In the genomic region with DNA sequence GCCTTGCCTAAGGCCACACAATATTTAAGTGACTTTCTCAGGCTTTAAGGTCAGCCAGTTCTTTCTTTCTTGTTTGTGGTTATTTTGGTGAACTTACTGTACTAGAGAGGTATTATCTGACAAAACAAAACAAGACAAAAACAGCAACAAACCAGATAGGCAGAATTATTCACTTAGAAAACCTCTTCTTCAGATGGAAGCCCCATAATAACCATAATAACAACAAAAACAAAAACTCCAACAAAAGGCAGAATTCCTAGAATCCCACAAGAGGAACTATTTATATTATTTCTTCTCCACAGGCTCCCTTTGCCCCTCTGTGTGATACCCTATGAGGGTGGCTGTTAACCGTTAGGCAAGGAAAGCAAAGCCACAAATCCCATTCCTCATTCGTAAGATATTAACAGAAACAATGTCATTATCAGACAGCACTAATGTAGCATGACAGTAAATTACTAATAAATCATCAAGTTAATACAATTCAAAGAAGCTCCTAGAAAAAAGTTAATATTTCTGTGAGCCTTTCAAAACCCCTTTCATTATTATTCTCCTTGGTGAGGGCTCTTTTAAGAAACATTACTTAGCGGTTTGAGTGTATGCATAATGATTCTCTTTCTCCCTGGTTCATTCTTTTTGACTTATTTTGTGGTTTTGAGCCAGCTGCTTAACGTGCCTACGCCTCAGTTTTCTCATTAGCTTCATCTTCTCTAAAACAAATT, we compare ENCODE assay signal across 9 cellular contexts.
A peak's percentile ranks its signal among the peaks of the same experiment; 100 is the strongest.
DNase-seq lines count a peak whose midpoint lies in the region; ATAC-seq and TF ChIP-seq lines count a peak whose summit lies in the region.
"Had no signal": no experiment of that assay in that cellular context is flagged by ENCODE, and none has a peak within 500 bp of the region (broad histone marks: within the 10 kb centered on the region; RNA-seq: fewer than 3 reads in every experiment).

No MANE protein-coding gene starts in this region.

- no peak overlapping the region for H3K4me3 ChIP-seq in DND-41 (ENCODE audit: low read depth in 1 of 2, low read length in 2 of 2)
- no peak overlapping the region for H3K4me3 ChIP-seq in Panc1 (ENCODE audit: low read depth in 2 of 2, low read length in 2 of 2)
- H3K4me3 ChIP-seq in body of pancreas, result no peak overlapping the region

- H3K4me1 ChIP-seq in DND-41 (ENCODE audit: insufficient read depth, low read length) (no peaks in the 10 kb centered on the region), Panc1 (ENCODE audit: control insufficient read depth, insufficient read depth, low read length) (no peaks in the 10 kb centered on the region; the same call in 1 of the 2 replicates), body of pancreas (no peaks in the 10 kb centered on the region)

- H3K79me2 ChIP-seq in DND-41 (ENCODE audit: insufficient read depth, low read length), result no peaks in the 10 kb centered on the region

- ATAC-seq in DND-41 (ENCODE audit: insufficient read depth, low read depth), result peak; percentile 40; the same call in 2 of the 3 replicates
- peak; percentile 59 for ATAC-seq in GM19468 (IDR thresholded peaks at IDR 0.05; ENCODE audit: extremely low read depth, unreplicated experiment)
- ATAC-seq in HG03045 (IDR thresholded peaks at IDR 0.05; ENCODE audit: unreplicated experiment), result peak; percentile 78
- no peak for ATAC-seq in Panc1
- ATAC-seq in body of pancreas, result no peak

- BruUV-seq in Panc1 (replicated peaks; lab: Mats Ljungman, UMichigan), result TSS peak; percentile 27

- H3K36me3 ChIP-seq in DND-41 (ENCODE audit: insufficient read depth, low read length) (no peaks in the 10 kb centered on the region), Panc1 (ENCODE audit: control insufficient read depth, insufficient read depth, low read length) (no peaks in the 10 kb centered on the region), body of pancreas (replicated peaks in 1 of 2; ENCODE audit: insufficient read depth in 1 of 2, low read depth in 2 of 2) (no peaks in the 10 kb centered on the region)

- H3K9me3 ChIP-seq in DND-41 (ENCODE audit: insufficient read depth, low read length, severe bottlenecking) (no peaks in the 10 kb centered on the region), Panc1 (ENCODE audit: control insufficient read depth, insufficient read depth, low read depth, low read length) (no peaks in the 10 kb centered on the region), body of pancreas (no peaks in the 10 kb centered on the region)

- WGBS in body of pancreas, 2 donors, result 67 to 72% methylated on average over 5 of the region's 5 CpGs

- no peak for DNase-seq in DND-41
- no peak for DNase-seq in Panc1 (ENCODE audit: low read depth, low spot score)
- DNase-seq in activated CD8-positive, alpha-beta memory T cell treated with anti-CD3 and anti-CD28 coated beads, Interleukin-2, amount 50 U/mL, for 48 hours, result no peak
- no peak for DNase-seq in activated gamma-delta T cell treated with Interleukin-2 at 50 U/mL for 16 hours
- no peak for DNase-seq in NCI-H1048 (lab: John Stamatoyannopoulos, UW)
- no peak for DNase-seq in body of pancreas
- DNase-seq: KG1 had no signal

- H3K27ac ChIP-seq in DND-41 (ENCODE audit: low read length) (no peak overlapping the region), Panc1 (ENCODE audit: low read length) (no peak overlapping the region), body of pancreas (no peak overlapping the region)

- H4K20me1 ChIP-seq in DND-41 (ENCODE audit: insufficient read depth, low read length), result no peaks in the 10 kb centered on the region

- CTCF ChIA-PET in Panc1 (lab: Charles Lee), result no interaction called here

- no peak overlapping the region for H3K9ac ChIP-seq in DND-41 (ENCODE audit: low read depth, low read length)

- in situ Hi-C loops in Panc1 (cut with HindIII; ENCODE audit: low pct_unique_long_range_greater_than_20kb, low sequenced_read_pairs), result no loop called here

- TF ChIP-seq POLR2A in body of pancreas (IDR thresholded peaks at IDR 0.05), result no peak

- H2AFZ ChIP-seq in DND-41 (ENCODE audit: low read depth, low read length), result no peak overlapping the region

- H3K4me2 ChIP-seq in DND-41 (ENCODE audit: insufficient read depth, low read length), result no peak overlapping the region

- intact Hi-C loops in Panc1 (cut with micrococcal nuclease; ENCODE audit: unreplicated experiment), result no loop called here
- intact Hi-C loops in body of pancreas (cut with DNase I), result no loop called here

- H3K27me3 ChIP-seq in DND-41 (ENCODE audit: insufficient read depth, low read length, poor library complexity) (no peaks in the 10 kb centered on the region), Panc1 (ENCODE audit: control insufficient read depth, insufficient read depth, low read length) (no peaks in the 10 kb centered on the region), body of pancreas (no peaks in the 10 kb centered on the region)

- TF ChIP-seq CTCF in DND-41 (IDR thresholded peaks at IDR 0.05; ENCODE audit: borderline replicate concordance, extremely low read depth, low read length, poor library complexity, severe bottlenecking) (no peak), Panc1 (IDR thresholded peaks at IDR 0.05) (no peak), body of pancreas (IDR thresholded peaks at IDR 0.05) (no peak)

- POLR2A ChIA-PET in Panc1 (lab: Charles Lee), result no interaction called here

Comparison
In these comparisons a context has a peak if more than half of its experiments do, and no peak if none do; other contexts are left out.
1. ATAC-seq: peak in DND-41 (single experiment), GM19468 (single experiment) and HG03045 (single experiment); none in Panc1 (single experiment) and body of pancreas (single experiment).